3 cellular contexts compared by ENCODE assay signal in genomic region chr17:21350495-21350894, GRCh38. TPM values are rescaled to one million over a fixed set of nuclear protein-coding genes. Genes with fewer than 3 reads are reported as not detected.
"Had no signal": no experiment of that assay in that cellular context is flagged by ENCODE, and none has a peak within 500 bp of the region (broad histone marks: within the 10 kb centered on the region; RNA-seq: fewer than 3 reads in every experiment).

No MANE protein-coding gene starts in this region.

RNA-seq across cellular contexts. Expression of gene KCNJ12, which starts 25.7 kb away (rescaled TPM):
- total RNA-seq: esophagus mucosa; mammary epithelial cell; naive thymus-derived CD8-positive, alpha-beta T cell had no signal
